15 cellular contexts compared by ENCODE assay signal in genomic region chr1:119081705-119082104, GRCh38. TPM values are rescaled to one million over a fixed set of nuclear protein-coding genes. Genes with fewer than 3 reads are reported as not detected.
DNase-seq lines count a peak whose midpoint lies in the region; TF ChIP-seq lines count a peak whose summit lies in the region.
"Had no signal": no experiment of that assay in that cellular context is flagged by ENCODE, and none has a peak within 500 bp of the region (broad histone marks: within the 10 kb centered on the region; RNA-seq: fewer than 3 reads in every experiment).

No MANE protein-coding gene starts in this region.

- intact Hi-C loops in head of caudate nucleus (cut with DNase I), result no loop called here
- intact Hi-C loops in activated T-helper 2 cell treated with anti-CD3 and anti-CD28 coated beads, Interferon-gamma antibody, Interleukin-2, Interleukin-4, amounts not matched to agents 10 μg/mL and 5 μg/mL and 100 μg/mL, durations not matched to agents 14 hours and 24 hours and 36 hours (cut with micrococcal nuclease), result no loop called here

- DNase-seq in G401 (ENCODE audit: low spot score) (peak; percentile 45), SK-N-MC (ENCODE audit: low read depth, low spot score) (no peak), chondrocyte (ENCODE audit: low spot score) (no peak), renal cortical epithelial cell (ENCODE audit: low read depth) (peak; percentile 16), HCEC 1CT (no peak), head of caudate nucleus (no peak), NCI-H2196 treated with DMSO at 0.1 percent for 48 hours (lab: John Stamatoyannopoulos, UW; ENCODE audit: unreplicated experiment) (no peak)
- DNase-seq in activated T-helper 2 cell treated with anti-CD3 and anti-CD28 coated beads, Interferon-gamma antibody, Interleukin-2, Interleukin-4, amounts not matched to agents 10 μg/mL and 5 μg/mL and 100 μg/mL, durations not matched to agents 14 hours and 24 hours and 36 hours (ENCODE audit: low spot score), result no peak
- DNase-seq: CD8-positive, alpha-beta memory T cell; H9; NCI-H1105; NCI-H524 treated with DMSO at 0.1 percent for 48 hours; SHP77 treated with DMSO at 0.1 percent for 48 hours had no signal

- no peaks in the 10 kb centered on the region for H3K9me3 Mint-ChIP-seq in chondrocyte (ENCODE audit: low read depth)
- peaks cover 10% of the 10 kb centered on the region for H3K9me3 Mint-ChIP-seq in activated T-helper 2 cell treated with anti-CD3 and anti-CD28 coated beads, Interferon-gamma antibody, Interleukin-2, Interleukin-4, amounts not matched to agents 10 μg/mL and 5 μg/mL and 100 μg/mL, durations not matched to agents 14 hours and 24 hours and 36 hours
- H3K9me3 Mint-ChIP-seq: H9 had no signal

- no peak overlapping the region for H3K4me3 Mint-ChIP-seq in chondrocyte (ENCODE audit: unreplicated experiment)
- H3K4me3 Mint-ChIP-seq in activated T-helper 2 cell treated with anti-CD3 and anti-CD28 coated beads, Interferon-gamma antibody, Interleukin-2, Interleukin-4, amounts not matched to agents 10 μg/mL and 5 μg/mL and 100 μg/mL, durations not matched to agents 14 hours and 24 hours and 36 hours (ENCODE audit: low read depth), result no peak overlapping the region
- H3K4me3 Mint-ChIP-seq: CD8-positive, alpha-beta memory T cell; H9; IgD-negative memory B cell had no signal

- no peak overlapping the region for H3K9ac ChIP-seq in SK-N-MC (ENCODE audit: insufficient read length)

- H3K36me3 ChIP-seq in SK-N-MC (ENCODE audit: insufficient read depth, low read length), result no peaks in the 10 kb centered on the region

- peaks cover 60% of the 10 kb centered on the region for H3K4me1 Mint-ChIP-seq in chondrocyte (ENCODE audit: low read depth)
- no peaks in the 10 kb centered on the region for H3K4me1 Mint-ChIP-seq in activated T-helper 2 cell treated with anti-CD3 and anti-CD28 coated beads, Interferon-gamma antibody, Interleukin-2, Interleukin-4, amounts not matched to agents 10 μg/mL and 5 μg/mL and 100 μg/mL, durations not matched to agents 14 hours and 24 hours and 36 hours (ENCODE audit: low read depth)

- no peak overlapping the region for H3K4me3 ChIP-seq in SK-N-MC

- peaks cover 5% of the 10 kb centered on the region; the same call in 1 of the 2 replicates for H3K9me3 ChIP-seq in SK-N-MC (ENCODE audit: low read depth, low read length)

- no peaks in the 10 kb centered on the region for H3K27me3 Mint-ChIP-seq in chondrocyte (ENCODE audit: low read depth)
- H3K27me3 Mint-ChIP-seq in activated T-helper 2 cell treated with anti-CD3 and anti-CD28 coated beads, Interferon-gamma antibody, Interleukin-2, Interleukin-4, amounts not matched to agents 10 μg/mL and 5 μg/mL and 100 μg/mL, durations not matched to agents 14 hours and 24 hours and 36 hours (ENCODE audit: low read depth), result no peaks in the 10 kb centered on the region
- H3K27me3 Mint-ChIP-seq: CD8-positive, alpha-beta memory T cell; IgD-negative memory B cell had no signal

- TF ChIP-seq CTCF in chondrocyte (IDR thresholded peaks at IDR 0.05), result no peak

- in situ Hi-C loops in G401 (cut with HindIII; ENCODE audit: low sequenced_read_pairs), result no loop called here

- H3K36me3 Mint-ChIP-seq in chondrocyte (ENCODE audit: low read depth), result no peaks in the 10 kb centered on the region
- H3K36me3 Mint-ChIP-seq in activated T-helper 2 cell treated with anti-CD3 and anti-CD28 coated beads, Interferon-gamma antibody, Interleukin-2, Interleukin-4, amounts not matched to agents 10 μg/mL and 5 μg/mL and 100 μg/mL, durations not matched to agents 14 hours and 24 hours and 36 hours (ENCODE audit: low read depth), result no peaks in the 10 kb centered on the region

- H3K27ac ChIP-seq in SK-N-MC, result peak overlapping the region; percentile 38; the same call in 1 of the 2 replicates
- H3K27ac ChIP-seq: HL-60 had no signal

- peak overlapping the region; percentile 60 for H3K27ac Mint-ChIP-seq in chondrocyte (ENCODE audit: unreplicated experiment)
- H3K27ac Mint-ChIP-seq in activated T-helper 2 cell treated with anti-CD3 and anti-CD28 coated beads, Interferon-gamma antibody, Interleukin-2, Interleukin-4, amounts not matched to agents 10 μg/mL and 5 μg/mL and 100 μg/mL, durations not matched to agents 14 hours and 24 hours and 36 hours, result no peak overlapping the region
- H3K27ac Mint-ChIP-seq: CD8-positive, alpha-beta memory T cell; IgD-negative memory B cell had no signal

RNA-seq across cellular contexts. Expression of gene WARS2, which starts 58.7 kb away (rescaled TPM):
- total RNA-seq in G401 (2014; rRNA removed; shearing (Covaris generic)), result 15.5 and 16.4 TPM in 2 replicates
- total RNA-seq in chondrocyte (9.0 to 12.4 TPM (median 9.4 TPM) in 3 replicates), renal cortical epithelial cell (24.3 and 24.7 TPM in 2 replicates)
- total RNA-seq in activated T-helper 2 cell treated with anti-CD3 and anti-CD28 coated beads, Interferon-gamma antibody, Interleukin-2, Interleukin-4, amounts not matched to agents 10 μg/mL and 5 μg/mL and 100 μg/mL, durations not matched to agents 14 hours and 24 hours and 36 hours, result 19.4 and 20.1 TPM in 2 replicates

Comparison
In these comparisons a context has a peak if more than half of its experiments do, and no peak if none do; other contexts are left out.
1. DNase-seq: peak in G401 (single experiment) and renal cortical epithelial cell (single experiment); none in SK-N-MC (single experiment), chondrocyte (single experiment), HCEC 1CT (single experiment), head of caudate nucleus (0 of 42), NCI-H2196 treated with DMSO at 0.1 percent for 48 hours (single experiment) and activated T-helper 2 cell treated with anti-CD3 and anti-CD28 coated beads, Interferon-gamma antibody, Interleukin-2, Interleukin-4, amounts not matched to agents 10 μg/mL and 5 μg/mL and 100 μg/mL, durations not matched to agents 14 hours and 24 hours and 36 hours (single experiment).